17 cellular contexts compared by ENCODE assay signal in genomic region chr13:66014757-66015156, GRCh38.
"Had no signal": no experiment of that assay in that cellular context is flagged by ENCODE, and none has a peak within 500 bp of the region (broad histone marks: within the 10 kb centered on the region; RNA-seq: fewer than 3 reads in every experiment).

No MANE protein-coding gene starts in this region.

- DNase-seq: activated CD4-positive, alpha-beta T cell treated with anti-CD3 and anti-CD28 coated beads for 36 hours; activated CD4-positive, alpha-beta T cell treated with anti-CD3 and anti-CD28 coated beads, Interleukin-2, amount 50 U/mL, for 4 hours; activated CD4-positive, CD25-positive, alpha-beta regulatory T cell; activated naive CD4-positive, alpha-beta T cell; activated T-cell treated with anti-CD3 and anti-CD28 coated beads for 4 hours; activated T-cell treated with anti-CD3 and anti-CD28 coated beads, Interleukin-2, amount 50 U/mL, for 72 hours; central memory CD4-positive, alpha-beta T cell; foreskin melanocyte; islet precursor cell; left colon; mammary epithelial cell; naive B cell; nephron progenitor cell; spleen; stimulated activated naive CD4-positive, alpha-beta T cell treated with Interleukin-2 at 50 U/mL for 16 hours had no signal

- ATAC-seq: activated CD4-positive, alpha-beta T cell treated with anti-CD3 and anti-CD28 coated beads for 36 hours; esophagus mucosa; left colon had no signal

- FAIRE-seq: endothelial cell of umbilical vein had no signal
